In the genomic region with DNA sequence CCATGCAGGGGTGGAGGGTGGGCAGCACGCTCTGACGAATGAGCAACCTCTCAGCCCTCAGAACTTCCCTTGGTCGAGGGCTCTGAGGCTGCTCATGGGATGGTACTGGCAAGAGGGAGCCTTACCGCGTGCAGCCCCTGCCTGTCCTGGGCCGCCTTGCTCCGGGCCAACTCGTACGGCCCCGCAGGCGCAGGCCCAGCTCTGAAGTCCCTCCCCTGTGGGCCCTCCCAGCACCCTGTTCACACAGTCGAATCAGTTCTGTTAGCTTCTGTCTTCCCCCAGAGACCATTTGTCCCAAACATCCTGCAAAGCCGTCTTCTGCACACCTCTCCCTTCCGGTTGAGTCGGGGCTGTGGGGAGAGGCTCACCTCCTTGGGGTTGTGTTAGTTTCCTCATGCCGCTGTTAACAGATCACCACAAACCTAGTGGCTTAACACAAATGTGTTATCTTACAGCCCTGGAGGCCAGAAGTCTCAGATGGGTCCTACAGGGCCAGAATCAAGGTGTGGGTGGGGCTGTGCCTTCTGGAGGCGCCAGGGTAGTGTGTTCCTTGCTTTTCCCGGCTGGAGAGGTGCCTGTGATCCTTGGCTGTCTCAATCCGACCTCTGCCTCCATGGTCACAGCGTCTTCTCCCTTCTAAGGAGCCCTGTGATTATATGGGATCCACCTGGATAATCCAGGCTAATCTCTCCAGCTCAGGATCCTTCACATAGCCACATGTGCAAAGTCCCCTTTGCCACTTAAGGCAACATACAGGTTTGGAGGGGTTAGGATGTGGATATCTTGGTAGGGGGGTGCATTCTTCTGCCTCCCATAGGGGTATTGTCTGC, we compare ENCODE assay signal across 8 cellular contexts. TPM values are rescaled to one million over a fixed set of nuclear protein-coding genes. Genes with fewer than 3 reads are reported as not detected.
A peak's percentile ranks its signal among the peaks of the same experiment; 100 is the strongest.
DNase-seq lines count a peak whose midpoint lies in the region; ATAC-seq and TF ChIP-seq lines count a peak whose summit lies in the region.

No MANE protein-coding gene starts in this region.

- 25 to 32% methylated on average over 14 to 20 of the region's 20 CpGs for WGBS in body of pancreas, 2 donors
- WGBS in right lobe of liver (ENCODE audit: insufficient coverage, low coverage, low lambda C conversion rate, missing lambda C conversion rate): 53% methylated on average over 5 of the region's 20 CpGs

- H3K79me2 ChIP-seq in SU-DHL-6 (ENCODE audit: insufficient read depth, low read length): peaks cover 13% of the 10 kb centered on the region; the same call in 1 of the 2 replicates

- H3K4me3 Mint-ChIP-seq in HFFc6: peak overlapping the region; percentile 74

- H3K4me3 ChIP-seq in SU-DHL-6 (ENCODE audit: insufficient read depth, low read length, poor library complexity, severe bottlenecking) (peak overlapping the region; percentile 21), body of pancreas (no peak overlapping the region), right lobe of liver (peak overlapping the region; percentile 53 to 55 (median 54))

- TF ChIP-seq POLR2A in body of pancreas (IDR thresholded peaks at IDR 0.05): no peak
- no peak for TF ChIP-seq POLR2A in right lobe of liver (IDR thresholded peaks at IDR 0.05)

- H3K4me1 Mint-ChIP-seq in HFFc6 (ENCODE audit: low read depth): 0 out of 2 replicates have a peak, but pooled peaks cover 4% of the 10 kb centered on the region

- H3K9me2 ChIP-seq in SU-DHL-6 (replicated peaks; ENCODE audit: insufficient read depth, low read length): no peaks in the 10 kb centered on the region

- peak overlapping the region; percentile 9 for H2AFZ ChIP-seq in SU-DHL-6 (ENCODE audit: low read depth, low read length, severe bottlenecking)

- TF ChIP-seq CTCF in HFFc6 (IDR thresholded peaks at IDR 0.05) (no peak), SU-DHL-6 (IDR thresholded peaks at IDR 0.05; ENCODE audit: insufficient read depth, low read length, poor library complexity, severe bottlenecking) (no peak), body of pancreas (IDR thresholded peaks at IDR 0.05) (no peak), right lobe of liver (IDR thresholded peaks at IDR 0.05) (no peak)

- H3K27me3 ChIP-seq in SU-DHL-6 (ENCODE audit: low read length) (no peaks in the 10 kb centered on the region), body of pancreas (peaks cover 0 to 6% of the 10 kb centered on the region in 2 donors), right lobe of liver (no peaks in the 10 kb centered on the region)

- H3K27me3 Mint-ChIP-seq in HFFc6 (ENCODE audit: insufficient read depth): peaks cover 42% of the 10 kb centered on the region

- H4K20me1 ChIP-seq in SU-DHL-6 (ENCODE audit: low read depth, low read length): no peaks in the 10 kb centered on the region

- H3K36me3 Mint-ChIP-seq in HFFc6 (ENCODE audit: low read depth): no peaks in the 10 kb centered on the region

- intact Hi-C loops in body of pancreas (cut with DNase I) (no loop called here), right lobe of liver (cut with DNase I) (no loop called here)

- peaks cover 20% of the 10 kb centered on the region for H3K4me1 ChIP-seq in body of pancreas
- H3K4me1 ChIP-seq in right lobe of liver: peaks cover 0 to 8% (median 0%) of the 10 kb centered on the region in 4 donors

- H3F3A ChIP-seq in SU-DHL-6 (ENCODE audit: insufficient read depth): peaks cover 12% of the 10 kb centered on the region

- peak; percentile 49 for ATAC-seq in body of pancreas
- peak; percentile 51 to 58 (median 53) for ATAC-seq in right lobe of liver

- DNase-seq in GM03348 (ENCODE audit: low spot score): peak; percentile 65
- no peak for DNase-seq in HFFc6
- peak in 3 of 4 donors; percentile 16 to 27 (median 18) for DNase-seq in body of pancreas
- DNase-seq in right lobe of liver: peak in 1 of 3 donors; percentile 34
- DNase-seq in stimulated activated CD8-positive, alpha-beta memory T cell treated with anti-CD3 and anti-CD28 coated beads, Interleukin-7, amount 100 ng/mL, for 48 hours (ENCODE audit: extremely low read depth in 1 of 2, low read depth in 1 of 2): peak; percentile 23 to 38
- DNase-seq in NCI-H1105 treated with DMSO at 0.1 percent for 48 hours (lab: John Stamatoyannopoulos, UW): no peak
- DNase-seq in cortex of kidney (lab: John Stamatoyannopoulos, UW): no peak

- no peaks in the 10 kb centered on the region for H3K9me3 ChIP-seq in SU-DHL-6 (ENCODE audit: insufficient read depth, low read length)
- H3K9me3 ChIP-seq in body of pancreas: no peaks in the 10 kb centered on the region
- H3K9me3 ChIP-seq in right lobe of liver: no peaks in the 10 kb centered on the region

- H3K9me3 Mint-ChIP-seq in HFFc6: peaks cover 2% of the 10 kb centered on the region; the same call in 1 of the 2 replicates

- peak overlapping the region; percentile 50 for H3K27ac ChIP-seq in SU-DHL-6 (ENCODE audit: low read depth, low read length)
- peak overlapping the region in 2 of 4 donors; percentile 43 to 59 for H3K27ac ChIP-seq in body of pancreas
- peak overlapping the region; percentile 33 to 65 (median 44) for H3K27ac ChIP-seq in right lobe of liver

- peak overlapping the region; percentile 53 for H3K4me2 ChIP-seq in SU-DHL-6 (ENCODE audit: low read depth, low read length, poor library complexity, severe bottlenecking)

- peak overlapping the region; percentile 66 for H3K9ac ChIP-seq in SU-DHL-6 (ENCODE audit: low read length)

- H3K36me3 ChIP-seq in SU-DHL-6 (ENCODE audit: low read length) (no peaks in the 10 kb centered on the region), body of pancreas (replicated peaks in 1 of 2; ENCODE audit: insufficient read depth in 1 of 2, low read depth in 2 of 2) (no peaks in the 10 kb centered on the region), right lobe of liver (no peaks in the 10 kb centered on the region)

- H3K27ac Mint-ChIP-seq in HFFc6: no peak overlapping the region

RNA-seq across cellular contexts. Expression of gene HVCN1, which starts 0.9 kb away (rescaled TPM):
- under 1 TPM in 5 of 6 experiments, not detected in 1; 0.09 to 0.71 (median 0.33) TPM for total RNA-seq in HFFc6 (2021; fragmentation: NEBNext Ultra II Directional; extraction: Animal tissue kit (Norgen Biotek cat#: 25700))
- total RNA-seq in body of pancreas (1 to 10 TPM in 1 of 2 donors, under 1 TPM in 1; 0.66 to 1.3 TPM), right lobe of liver (1 to 10 TPM in 5 of 6 experiments, under 1 TPM in 1; 0.55 to 2.4 (median 1.6) TPM)

RNA-seq across cellular contexts. Expression of gene PPP1CC, which starts 52.9 kb away (rescaled TPM):
- total RNA-seq in HFFc6 (2021; fragmentation: NEBNext Ultra II Directional; extraction: Animal tissue kit (Norgen Biotek cat#: 25700)): 100 to 1,000 TPM in 5 of 6 experiments, 10 to 100 TPM in 1; 95.2 to 140 (median 134) TPM
- total RNA-seq in body of pancreas: 10 to 100 TPM; 40.2 to 83.0 TPM
- 10 to 100 TPM; 32.8 to 51.7 (median 36.2) TPM for total RNA-seq in right lobe of liver

Comparison
In these comparisons a context has a peak if more than half of its experiments do, and no peak if none do; other contexts are left out.
1. DNase-seq: peak in GM03348 (single experiment), body of pancreas (3 of 4) and stimulated activated CD8-positive, alpha-beta memory T cell treated with anti-CD3 and anti-CD28 coated beads, Interleukin-7, amount 100 ng/mL, for 48 hours (2 of 2); none in HFFc6 (single experiment), NCI-H1105 treated with DMSO at 0.1 percent for 48 hours (single experiment) and cortex of kidney (single experiment).
2. H3K4me3 ChIP-seq: peak in SU-DHL-6 (single experiment) and right lobe of liver (3 of 3); none in body of pancreas (0 of 2).